Comparison of ENCODE assay signal across 17 cellular contexts in the genomic region with DNA sequence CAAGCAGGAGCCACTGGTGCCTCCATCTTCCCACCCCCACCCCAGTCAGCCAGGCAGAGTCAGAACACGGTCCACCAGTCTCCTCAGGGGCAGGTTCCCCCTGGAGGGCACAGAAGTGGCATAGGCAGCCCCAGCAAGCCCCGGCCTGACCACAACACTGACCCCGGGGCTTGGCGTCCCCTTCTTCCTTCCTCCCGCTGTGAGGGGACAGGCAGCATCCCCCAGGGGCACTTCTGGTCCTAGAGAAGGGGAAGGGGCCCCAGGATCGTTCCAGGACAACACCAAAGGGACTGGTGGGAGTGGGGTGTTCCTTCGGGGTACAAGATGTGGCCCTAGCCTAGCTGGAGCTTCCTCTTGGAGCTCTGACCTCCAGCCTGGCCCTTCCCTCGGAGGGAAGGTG. TPM values are rescaled to one million over a fixed set of nuclear protein-coding genes. Genes with fewer than 3 reads are reported as not detected.
DNase-seq lines count a peak whose midpoint lies in the region; ATAC-seq, FAIRE-seq and TF ChIP-seq lines count a peak whose summit lies in the region.
"Had no signal": no experiment of that assay in that cellular context is flagged by ENCODE, and none has a peak within 500 bp of the region (broad histone marks: within the 10 kb centered on the region; RNA-seq: fewer than 3 reads in every experiment).

No MANE protein-coding gene starts in this region.

- CTCF ChIA-PET in Calu3 (lab: Charles Lee) (interaction anchor here (1.5 kb wide), 2 partner anchors 107 to 208 kb away, joined by 3 to 4 read pairs; no protein-coding TSS in a partner anchor), activated B cell treated with CpG ODN at 0.5 μM for 24 hours (lab: Charles Lee) (interaction anchor here (1.0 to 2.1 kb wide), 2 partner anchors 109 to 207 kb away, joined by 3 to 5 read pairs; no protein-coding TSS in a partner anchor), HEK293T (lab: Yijun Ruan, JAX) (interaction anchor here (0.6 to 1.5 kb wide), 2 partner anchors 124 to 180 kb away, joined by 4 read pairs; no protein-coding TSS in a partner anchor)

- H3K9me3 Mint-ChIP-seq in Calu3 (ENCODE audit: low read depth, unreplicated experiment) (no peaks in the 10 kb centered on the region), activated B cell treated with CpG ODN at 0.5 μM for 24 hours (no peaks in the 10 kb centered on the region)
- no peaks in the 10 kb centered on the region for H3K9me3 Mint-ChIP-seq in stimulated activated effector memory CD8-positive, alpha-beta T cell treated with anti-CD3 and anti-CD28 coated beads, Interleukin-12 subunit alpha, Interleukin-12 subunit beta, amount 100 ng/mL, for 72 hours
- H3K9me3 Mint-ChIP-seq: activated CD8-positive, alpha-beta T cell treated with anti-CD3 and anti-CD28 coated beads for 36 hours; CD4-positive, alpha-beta T cell had no signal

- ATAC-seq in activated B cell treated with CpG ODN at 0.5 μM for 24 hours (ENCODE audit: low read depth) = no peak
- no peak for ATAC-seq in stimulated activated effector memory CD8-positive, alpha-beta T cell treated with anti-CD3 and anti-CD28 coated beads, Interleukin-12 subunit alpha, Interleukin-12 subunit beta, amount 100 ng/mL, for 72 hours

- H3K27me3 Mint-ChIP-seq in Calu3 (ENCODE audit: unreplicated experiment) (peaks cover 94% of the 10 kb centered on the region), activated B cell treated with CpG ODN at 0.5 μM for 24 hours (peaks cover 29% of the 10 kb centered on the region)

- H3K4me1 Mint-ChIP-seq in Calu3 (ENCODE audit: low read depth, unreplicated experiment) (no peaks in the 10 kb centered on the region), activated B cell treated with CpG ODN at 0.5 μM for 24 hours (peaks cover 18% of the 10 kb centered on the region)
- H3K4me1 Mint-ChIP-seq in stimulated activated effector memory CD8-positive, alpha-beta T cell treated with anti-CD3 and anti-CD28 coated beads, Interleukin-12 subunit alpha, Interleukin-12 subunit beta, amount 100 ng/mL, for 72 hours = peaks cover 28% of the 10 kb centered on the region

- H3K4me3 Mint-ChIP-seq in Calu3 (ENCODE audit: low read depth, unreplicated experiment) = peak overlapping the region; percentile 36
- peak overlapping the region; percentile 66 for H3K4me3 Mint-ChIP-seq in activated B cell treated with CpG ODN at 0.5 μM for 24 hours
- H3K4me3 Mint-ChIP-seq in stimulated activated effector memory CD8-positive, alpha-beta T cell treated with anti-CD3 and anti-CD28 coated beads, Interleukin-12 subunit alpha, Interleukin-12 subunit beta, amount 100 ng/mL, for 72 hours = peak overlapping the region; percentile 53
- H3K4me3 Mint-ChIP-seq: activated CD8-positive, alpha-beta T cell treated with anti-CD3 and anti-CD28 coated beads for 36 hours had no signal

- H3K4me3 ChIP-seq in kidney (ENCODE audit: low read length in 2 of 2) (no peak overlapping the region), foreskin fibroblast (ENCODE audit: low read depth in 1 of 2, low read length in 2 of 2) (no peak overlapping the region)
- H3K4me3 ChIP-seq: K562 had no signal

- BruUV-seq in Calu3 (replicated peaks; lab: Mats Ljungman, UMichigan) = no TSS peak

- H3K4me1 ChIP-seq in kidney (ENCODE audit: control insufficient read depth in 1 of 2, insufficient read depth in 1 of 2, low read depth in 1 of 2, low read length in 2 of 2) = peaks cover 0 to 5% of the 10 kb centered on the region in 2 donors
- H3K4me1 ChIP-seq: parathyroid adenoma had no signal

- FAIRE-seq in kidney (lab: Jason Lieb, UNC) = no peak
- FAIRE-seq: K562 had no signal

- H3K27ac Mint-ChIP-seq in Calu3 (ENCODE audit: unreplicated experiment) = no peak overlapping the region
- no peak overlapping the region for H3K27ac Mint-ChIP-seq in activated B cell treated with CpG ODN at 0.5 μM for 24 hours
- H3K27ac Mint-ChIP-seq in stimulated activated effector memory CD8-positive, alpha-beta T cell treated with anti-CD3 and anti-CD28 coated beads, Interleukin-12 subunit alpha, Interleukin-12 subunit beta, amount 100 ng/mL, for 72 hours = no peak overlapping the region
- H3K27ac Mint-ChIP-seq: activated CD8-positive, alpha-beta T cell treated with anti-CD3 and anti-CD28 coated beads for 36 hours; CD4-positive, alpha-beta T cell had no signal

- peaks cover 12% of the 10 kb centered on the region for H3K36me3 Mint-ChIP-seq in Calu3 (ENCODE audit: insufficient read depth, unreplicated experiment)
- no peaks in the 10 kb centered on the region for H3K36me3 Mint-ChIP-seq in activated B cell treated with CpG ODN at 0.5 μM for 24 hours (ENCODE audit: low read depth)
- H3K36me3 Mint-ChIP-seq in stimulated activated effector memory CD8-positive, alpha-beta T cell treated with anti-CD3 and anti-CD28 coated beads, Interleukin-12 subunit alpha, Interleukin-12 subunit beta, amount 100 ng/mL, for 72 hours = peaks cover 10% of the 10 kb centered on the region

- no peak for TF ChIP-seq CTCF in Calu3 (IDR thresholded peaks at IDR 0.05; ENCODE audit: unreplicated experiment)
- TF ChIP-seq CTCF in activated B cell treated with CpG ODN at 0.5 μM for 24 hours (IDR thresholded peaks at IDR 0.05) = no peak
- TF ChIP-seq CTCF in kidney (IDR thresholded peaks at IDR 0.05; ENCODE audit: borderline replicate concordance, extremely low read depth, insufficient read depth) = no peak
- no peak for TF ChIP-seq CTCF in foreskin fibroblast (IDR thresholded peaks at IDR 0.05; ENCODE audit: low read depth, low read length)

- H3K9ac ChIP-seq in kidney (ENCODE audit: low read length in 2 of 2) = no peak overlapping the region
- H3K9ac ChIP-seq: parathyroid adenoma had no signal

- no peaks in the 10 kb centered on the region for H3K36me3 ChIP-seq in kidney (ENCODE audit: control insufficient read depth in 1 of 2, insufficient read depth in 2 of 2, low read length in 2 of 2)
- H3K36me3 ChIP-seq: cardiac muscle cell, thoracic aorta had no signal

- DNase-seq in Calu3 = no peak
- no peak for DNase-seq in activated B cell treated with CpG ODN at 0.5 μM for 24 hours
- DNase-seq in kidney = peak; percentile 62
- no peak for DNase-seq in stimulated activated effector memory CD8-positive, alpha-beta T cell treated with anti-CD3 and anti-CD28 coated beads, Interleukin-12 subunit alpha, Interleukin-12 subunit beta, amount 100 ng/mL, for 72 hours (ENCODE audit: low spot score in 2 of 2)
- DNase-seq in HEK293T (ENCODE audit: extremely low spot score) = no peak
- DNase-seq in DMS79 (lab: John Stamatoyannopoulos, UW) = no peak
- DNase-seq in foreskin fibroblast = no peak
- DNase-seq: amniotic stem cell, Right ventricle myocardium superior had no signal

- intact Hi-C loops in Calu3 (cut with micrococcal nuclease; ENCODE audit: unreplicated experiment) (loop anchor here (5.0 kb wide), 2 partner anchors 72 to 123 kb away; partner anchors contain the start of gene NKAIN4), activated B cell treated with CpG ODN at 0.5 μM for 24 hours (cut with micrococcal nuclease) (loop anchor here (1.0 to 5.0 kb wide), 6 partner anchors 36 to 208 kb away; partner anchors contain the start of genes ARFGAP1, NKAIN4 and YTHDF1), kidney (cut with DNase I) (loop anchor here (10.0 kb wide), 1 partner anchor 125 kb away; no protein-coding TSS in a partner anchor)

- POLR2A ChIA-PET in activated B cell treated with CpG ODN at 0.5 μM for 24 hours (lab: Charles Lee) = interaction anchor here (0.8 kb wide), 1 partner anchor 207 kb away, joined by 3 read pairs; no protein-coding TSS in a partner anchor
- POLR2A ChIA-PET in HEK293T (lab: Yijun Ruan, JAX) = interaction anchor here (2.0 kb wide), 1 partner anchor 35 kb away, joined by 6 read pairs; no protein-coding TSS in a partner anchor

- H3K27ac ChIP-seq in kidney (ENCODE audit: low read depth in 2 of 2, low read length in 2 of 2) = no peak overlapping the region
- H3K27ac ChIP-seq: cardiac muscle cell, parathyroid adenoma, thoracic aorta had no signal

- no peaks in the 10 kb centered on the region for H3K9me3 ChIP-seq in kidney (ENCODE audit: control insufficient read depth in 1 of 2, low read length in 2 of 2)
- H3K9me3 ChIP-seq: thoracic aorta had no signal

TF ChIP-seq in HEK293T, 16 proteins besides CTCF, POLR2A, EP300 and RAD21:
- TF ChIP-seq PKNOX1 (IDR thresholded peaks at IDR 0.05) = no peak
- TF ChIP-seq CTBP1 (IDR thresholded peaks at IDR 0.05; ENCODE audit: borderline replicate concordance) = no peak
- no peak for TF ChIP-seq L3MBTL2 (conservative IDR thresholded peaks at IDR 0.05)
- no peak for TF ChIP-seq BHLHE40 (IDR thresholded peaks at IDR 0.05; ENCODE audit: borderline replicate concordance)
- no peak for TF ChIP-seq ZNF384 (IDR thresholded peaks at IDR 0.05)
- no peak for TF ChIP-seq HDGF (IDR thresholded peaks at IDR 0.05; ENCODE audit: borderline replicate concordance)
- TF ChIP-seq SP1 (IDR thresholded peaks at IDR 0.05) = no peak
- TF ChIP-seq TARDBP (IDR thresholded peaks at IDR 0.05) = no peak
- no peak for TF ChIP-seq NFRKB (IDR thresholded peaks at IDR 0.05)
- TF ChIP-seq ARNT (IDR thresholded peaks at IDR 0.05) = no peak
- TF ChIP-seq LEF1 (IDR thresholded peaks at IDR 0.05; ENCODE audit: borderline replicate concordance) = no peak
- TF ChIP-seq SUZ12 (IDR thresholded peaks at IDR 0.05) = no peak
- no peak for TF ChIP-seq FOXM1 (IDR thresholded peaks at IDR 0.05; ENCODE audit: borderline replicate concordance)

RNA-seq across cellular contexts. Expression of gene YTHDF1, which starts 36.1 kb away (rescaled TPM):
- 93.4 and 94.4 TPM in 2 replicates for total RNA-seq in Calu3 (2022)
- total RNA-seq in activated B cell treated with CpG ODN at 0.5 μM for 24 hours = 32.6 and 34.1 TPM in 2 replicates
- total RNA-seq in kidney = 43.1 TPM
- 21.9 TPM for polyA plus RNA-seq in kidney (ENCODE audit: insufficient read depth, low read depth, low replicate concordance)

RNA-seq across cellular contexts. Expression of gene BIRC7, which starts 55.8 kb away (rescaled TPM):
- total RNA-seq in Calu3 (2022) = 0.26 TPM in 1 of 2 replicates, not detected in the other
- not detected in 2 replicates for total RNA-seq in activated B cell treated with CpG ODN at 0.5 μM for 24 hours
- 4.0 TPM for total RNA-seq in kidney
- 0.30 TPM for polyA plus RNA-seq in kidney (ENCODE audit: insufficient read depth, low read depth, low replicate concordance)
- total RNA-seq: CD4-positive, alpha-beta T cell; MCF 10A; PC-3; thoracic aorta had no signal
- polyA plus RNA-seq: cardiac muscle cell had no signal
